Comparison of ENCODE assay signal across 1 cellular context in the genomic region with DNA sequence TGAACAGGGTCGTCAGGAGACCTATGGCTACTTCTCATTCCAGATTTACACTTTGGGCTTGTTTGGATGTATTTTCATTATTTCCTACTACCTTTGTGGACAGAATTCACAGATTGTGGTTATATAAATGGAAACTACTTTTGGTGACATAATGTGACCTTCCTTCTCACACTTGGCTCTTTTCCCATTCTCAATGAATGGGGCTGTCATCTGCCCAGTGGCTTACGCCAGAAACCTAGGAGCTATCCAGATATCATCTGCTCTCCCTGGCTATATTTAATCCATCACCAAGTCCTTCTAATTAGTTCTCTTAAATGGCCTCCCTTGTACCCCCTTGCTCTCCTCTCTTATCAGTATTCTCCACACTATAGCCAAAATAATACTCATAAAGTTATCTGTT.
TF ChIP-seq lines count a peak whose summit lies in the region.

No MANE protein-coding gene starts in this region.

TF ChIP-seq in GM23338, 12 proteins besides CTCF, POLR2A, EP300 and RAD21 (continued from another document):
- TF ChIP-seq, protein P1, sequence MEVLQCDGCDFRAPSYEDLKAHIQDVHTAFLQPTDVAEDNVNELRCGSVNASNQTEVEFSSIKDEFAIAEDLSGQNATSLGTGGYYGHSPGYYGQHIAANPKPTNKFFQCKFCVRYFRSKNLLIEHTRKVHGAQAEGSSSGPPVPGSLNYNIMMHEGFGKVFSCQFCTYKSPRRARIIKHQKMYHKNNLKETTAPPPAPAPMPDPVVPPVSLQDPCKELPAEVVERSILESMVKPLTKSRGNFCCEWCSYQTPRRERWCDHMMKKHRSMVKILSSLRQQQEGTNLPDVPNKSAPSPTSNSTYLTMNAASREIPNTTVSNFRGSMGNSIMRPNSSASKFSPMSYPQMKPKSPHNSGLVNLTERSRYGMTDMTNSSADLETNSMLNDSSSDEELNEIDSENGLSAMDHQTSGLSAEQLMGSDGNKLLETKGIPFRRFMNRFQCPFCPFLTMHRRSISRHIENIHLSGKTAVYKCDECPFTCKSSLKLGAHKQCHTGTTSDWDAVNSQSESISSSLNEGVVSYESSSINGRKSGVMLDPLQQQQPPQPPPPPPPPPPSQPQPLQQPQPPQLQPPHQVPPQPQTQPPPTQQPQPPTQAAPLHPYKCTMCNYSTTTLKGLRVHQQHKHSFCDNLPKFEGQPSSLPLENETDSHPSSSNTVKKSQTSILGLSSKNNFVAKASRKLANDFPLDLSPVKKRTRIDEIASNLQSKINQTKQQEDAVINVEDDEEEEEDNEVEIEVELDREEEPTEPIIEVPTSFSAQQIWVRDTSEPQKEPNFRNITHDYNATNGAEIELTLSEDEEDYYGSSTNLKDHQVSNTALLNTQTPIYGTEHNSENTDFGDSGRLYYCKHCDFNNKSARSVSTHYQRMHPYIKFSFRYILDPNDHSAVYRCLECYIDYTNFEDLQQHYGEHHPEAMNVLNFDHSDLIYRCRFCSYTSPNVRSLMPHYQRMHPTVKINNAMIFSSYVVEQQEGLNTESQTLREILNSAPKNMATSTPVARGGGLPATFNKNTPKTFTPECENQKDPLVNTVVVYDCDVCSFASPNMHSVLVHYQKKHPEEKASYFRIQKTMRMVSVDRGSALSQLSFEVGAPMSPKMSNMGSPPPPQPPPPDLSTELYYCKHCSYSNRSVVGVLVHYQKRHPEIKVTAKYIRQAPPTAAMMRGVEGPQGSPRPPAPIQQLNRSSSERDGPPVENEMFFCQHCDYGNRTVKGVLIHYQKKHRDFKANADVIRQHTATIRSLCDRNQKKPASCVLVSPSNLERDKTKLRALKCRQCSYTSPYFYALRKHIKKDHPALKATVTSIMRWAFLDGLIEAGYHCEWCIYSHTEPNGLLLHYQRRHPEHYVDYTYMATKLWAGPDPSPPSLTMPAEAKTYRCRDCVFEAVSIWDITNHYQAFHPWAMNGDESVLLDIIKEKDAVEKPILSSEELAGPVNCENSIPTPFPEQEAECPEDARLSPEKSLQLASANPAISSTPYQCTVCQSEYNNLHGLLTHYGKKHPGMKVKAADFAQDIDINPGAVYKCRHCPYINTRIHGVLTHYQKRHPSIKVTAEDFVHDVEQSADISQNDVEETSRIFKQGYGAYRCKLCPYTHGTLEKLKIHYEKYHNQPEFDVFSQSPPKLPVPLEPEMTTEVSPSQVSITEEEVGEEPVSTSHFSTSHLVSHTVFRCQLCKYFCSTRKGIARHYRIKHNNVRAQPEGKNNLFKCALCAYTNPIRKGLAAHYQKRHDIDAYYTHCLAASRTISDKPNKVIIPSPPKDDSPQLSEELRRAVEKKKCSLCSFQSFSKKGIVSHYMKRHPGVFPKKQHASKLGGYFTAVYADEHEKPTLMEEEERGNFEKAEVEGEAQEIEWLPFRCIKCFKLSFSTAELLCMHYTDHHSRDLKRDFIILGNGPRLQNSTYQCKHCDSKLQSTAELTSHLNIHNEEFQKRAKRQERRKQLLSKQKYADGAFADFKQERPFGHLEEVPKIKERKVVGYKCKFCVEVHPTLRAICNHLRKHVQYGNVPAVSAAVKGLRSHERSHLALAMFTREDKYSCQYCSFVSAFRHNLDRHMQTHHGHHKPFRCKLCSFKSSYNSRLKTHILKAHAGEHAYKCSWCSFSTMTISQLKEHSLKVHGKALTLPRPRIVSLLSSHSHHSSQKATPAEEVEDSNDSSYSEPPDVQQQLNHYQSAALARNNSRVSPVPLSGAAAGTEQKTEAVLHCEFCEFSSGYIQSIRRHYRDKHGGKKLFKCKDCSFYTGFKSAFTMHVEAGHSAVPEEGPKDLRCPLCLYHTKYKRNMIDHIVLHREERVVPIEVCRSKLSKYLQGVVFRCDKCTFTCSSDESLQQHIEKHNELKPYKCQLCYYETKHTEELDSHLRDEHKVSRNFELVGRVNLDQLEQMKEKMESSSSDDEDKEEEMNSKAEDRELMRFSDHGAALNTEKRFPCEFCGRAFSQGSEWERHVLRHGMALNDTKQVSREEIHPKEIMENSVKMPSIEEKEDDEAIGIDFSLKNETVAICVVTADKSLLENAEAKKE (CRISPR knock-in tag; IDR thresholded peaks at IDR 0.05), result no peak
- TF ChIP-seq ZNF331 (CRISPR knock-in tag; IDR thresholded peaks at IDR 0.05; ENCODE audit: low read depth) (no peak), EZH2 (IDR thresholded peaks at IDR 0.05; ENCODE audit: low read depth, unreplicated experiment) (no peak), STAT1 (IDR thresholded peaks at IDR 0.05; ENCODE audit: unreplicated experiment) (no peak)
